ENCODE assay signal across 29 cellular contexts in the genomic region with DNA sequence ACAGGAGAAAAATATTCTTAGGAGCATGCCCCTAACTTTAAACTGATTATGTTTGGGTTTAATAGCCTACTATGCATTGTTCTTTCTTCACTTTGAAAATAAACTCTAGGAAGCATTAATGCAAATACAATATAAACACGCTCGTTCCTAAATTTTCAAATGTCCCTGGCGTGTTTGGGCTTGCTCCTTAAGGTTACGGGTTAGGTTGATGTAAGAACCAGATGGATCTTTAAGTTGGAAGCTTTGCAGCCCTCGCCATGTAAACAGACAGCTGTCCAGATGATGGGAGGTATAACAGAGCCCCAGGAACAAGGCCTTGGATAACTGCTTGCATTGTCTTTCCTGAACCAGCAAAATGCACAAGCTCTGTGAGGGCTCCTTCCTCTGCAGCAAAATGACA.
"Had no signal": no experiment of that assay in that cellular context is flagged by ENCODE, and none has a peak within 500 bp of the region (broad histone marks: within the 10 kb centered on the region; RNA-seq: fewer than 3 reads in every experiment).

No MANE protein-coding gene starts in this region.

- H3K36me3 ChIP-seq: esophagus squamous epithelium, ovary, thoracic aorta, uterus had no signal

- H3K4me3 Mint-ChIP-seq: activated B cell treated with CpG ODN at 0.5 μM for 24 hours; activated CD4-positive, alpha-beta T cell treated with anti-CD3 and anti-CD28 coated beads for 36 hours; activated CD8-positive, alpha-beta memory T cell treated with anti-CD3 and anti-CD28 coated beads, Interleukin-2, amount 10 ng/mL, durations not matched to agents 7 days and 5 days; activated CD8-positive, alpha-beta T cell treated with anti-CD3 and anti-CD28 coated beads, Interleukin-2, amount 10 ng/mL, durations not matched to agents 7 days and 5 days; activated naive CD4-positive, alpha-beta T cell treated with anti-CD3 and anti-CD28 coated beads, Interleukin-2, amount 50 U/mL, for 24 hours; activated naive CD8-positive, alpha-beta T cell treated with anti-CD3 and anti-CD28 coated beads, Interleukin-2, amount 50 U/mL, for 24 hours; central memory CD8-positive, alpha-beta T cell; natural killer cell; stimulated activated effector memory CD8-positive, alpha-beta T cell treated with anti-CD3 and anti-CD28 coated beads, Interleukin-12 subunit alpha, Interleukin-12 subunit beta, amount 100 ng/mL, for 72 hours; stimulated activated naive CD8-positive, alpha-beta T cell treated with anti-CD3 and anti-CD28 coated beads, Interleukin-15, Interleukin-2, amounts not matched to agents 100 ng/mL and 50 ng/mL, for 24 hours; T-helper 17 cell had no signal

- H3K4me3 ChIP-seq: esophagus squamous epithelium, ovary, skin epidermis, thoracic aorta, uterus had no signal

- H3K9me3 ChIP-seq: esophagus squamous epithelium, ovary, thoracic aorta, uterus had no signal

- H3K27me3 Mint-ChIP-seq: activated CD8-positive, alpha-beta memory T cell treated with anti-CD3 and anti-CD28 coated beads, Interleukin-2, amount 10 ng/mL, durations not matched to agents 7 days and 5 days; activated naive CD4-positive, alpha-beta T cell treated with anti-CD3 and anti-CD28 coated beads, Interleukin-2, amount 50 U/mL, for 24 hours had no signal

- H3K9me3 Mint-ChIP-seq: activated B cell treated with CpG ODN at 0.5 μM for 24 hours; activated naive CD4-positive, alpha-beta T cell treated with anti-CD3 and anti-CD28 coated beads, Interleukin-2, amount 50 U/mL, for 24 hours; activated naive CD8-positive, alpha-beta T cell treated with anti-CD3 and anti-CD28 coated beads, Interleukin-2, amount 50 U/mL, for 24 hours; activated T-helper 2 cell treated with anti-CD3 and anti-CD28 coated beads, Interferon-gamma antibody, Interleukin-2, Interleukin-4, amounts not matched to agents 10 μg/mL and 5 μg/mL and 100 μg/mL, durations not matched to agents 14 hours and 24 hours and 36 hours; central memory CD8-positive, alpha-beta T cell; natural killer cell; stimulated activated effector memory CD8-positive, alpha-beta T cell treated with anti-CD3 and anti-CD28 coated beads, Interleukin-12 subunit alpha, Interleukin-12 subunit beta, amount 100 ng/mL, for 72 hours; stimulated activated naive CD8-positive, alpha-beta T cell treated with anti-CD3 and anti-CD28 coated beads, Interleukin-15, Interleukin-2, amounts not matched to agents 100 ng/mL and 50 ng/mL, for 24 hours had no signal

- H3K36me3 Mint-ChIP-seq: activated CD8-positive, alpha-beta memory T cell treated with anti-CD3 and anti-CD28 coated beads, Interleukin-2, amount 10 ng/mL, durations not matched to agents 7 days and 5 days; activated naive CD4-positive, alpha-beta T cell treated with anti-CD3 and anti-CD28 coated beads, Interleukin-2, amount 50 U/mL, for 24 hours; natural killer cell; stimulated activated effector memory CD8-positive, alpha-beta T cell treated with anti-CD3 and anti-CD28 coated beads, Interleukin-12 subunit alpha, Interleukin-12 subunit beta, amount 100 ng/mL, for 72 hours had no signal

- H3K27ac Mint-ChIP-seq: activated B cell treated with CpG ODN at 0.5 μM for 24 hours; activated CD4-positive, alpha-beta T cell treated with anti-CD3 and anti-CD28 coated beads for 36 hours; activated CD8-positive, alpha-beta memory T cell treated with anti-CD3 and anti-CD28 coated beads, Interleukin-2, amount 10 ng/mL, durations not matched to agents 7 days and 5 days; activated CD8-positive, alpha-beta T cell treated with anti-CD3 and anti-CD28 coated beads, Interleukin-2, amount 10 ng/mL, durations not matched to agents 7 days and 5 days; activated naive CD4-positive, alpha-beta T cell treated with anti-CD3 and anti-CD28 coated beads, Interleukin-2, amount 50 U/mL, for 24 hours; activated naive CD8-positive, alpha-beta T cell treated with anti-CD3 and anti-CD28 coated beads, Interleukin-2, amount 50 U/mL, for 24 hours; activated T-helper 2 cell treated with anti-CD3 and anti-CD28 coated beads, Interferon-gamma antibody, Interleukin-2, Interleukin-4, amounts not matched to agents 10 μg/mL and 5 μg/mL and 100 μg/mL, durations not matched to agents 14 hours and 24 hours and 36 hours; natural killer cell; progenitor cell of endocrine pancreas; stimulated activated effector memory CD8-positive, alpha-beta T cell treated with anti-CD3 and anti-CD28 coated beads, Interleukin-12 subunit alpha, Interleukin-12 subunit beta, amount 100 ng/mL, for 72 hours; stimulated activated naive CD8-positive, alpha-beta T cell treated with anti-CD3 and anti-CD28 coated beads, Interleukin-15, Interleukin-2, amounts not matched to agents 100 ng/mL and 50 ng/mL, for 24 hours; T-helper 17 cell had no signal

- H3K27ac ChIP-seq: epithelial cell of prostate, esophagus squamous epithelium, ovary, skin epidermis, thoracic aorta, uterus had no signal

- H3K4me1 Mint-ChIP-seq: activated B cell treated with CpG ODN at 0.5 μM for 24 hours; activated CD4-positive, alpha-beta T cell treated with anti-CD3 and anti-CD28 coated beads for 36 hours; activated CD8-positive, alpha-beta memory T cell treated with anti-CD3 and anti-CD28 coated beads, Interleukin-2, amount 10 ng/mL, durations not matched to agents 7 days and 5 days; activated naive CD4-positive, alpha-beta T cell treated with anti-CD3 and anti-CD28 coated beads, Interleukin-2, amount 50 U/mL, for 24 hours; central memory CD8-positive, alpha-beta T cell; natural killer cell; stimulated activated effector memory CD8-positive, alpha-beta T cell treated with anti-CD3 and anti-CD28 coated beads, Interleukin-12 subunit alpha, Interleukin-12 subunit beta, amount 100 ng/mL, for 72 hours; T-helper 17 cell had no signal

- DNase-seq: activated B cell treated with CpG ODN at 0.5 μM for 24 hours; activated CD4-positive, alpha-beta T cell treated with anti-CD3 and anti-CD28 coated beads for 36 hours; activated CD8-positive, alpha-beta memory T cell treated with anti-CD3 and anti-CD28 coated beads, Interleukin-2, amount 10 ng/mL, durations not matched to agents 7 days and 5 days; activated CD8-positive, alpha-beta T cell treated with anti-CD3 and anti-CD28 coated beads, Interleukin-2, amount 10 ng/mL, durations not matched to agents 7 days and 5 days; activated naive CD8-positive, alpha-beta T cell treated with anti-CD3 and anti-CD28 coated beads, Interleukin-2, amount 50 U/mL, for 24 hours; activated T-cell treated with anti-CD3 and anti-CD28 coated beads, Interleukin-2, amount 50 U/mL, for 48 hours; amygdala; effector CD8-positive, alpha-beta T cell; esophagus squamous epithelium; foreskin melanocyte; islet precursor cell; left ventricle myocardium superior; natural killer cell; ovary; stimulated activated CD4-positive, alpha-beta T cell treated with anti-CD3 and anti-CD28 coated beads, Interleukin-4, amount 100 ng/mL, for 24 hours; T-helper 17 cell; T1000; trophoblast cell; uterus had no signal

- H3K27me3 ChIP-seq: ovary, uterus had no signal

- ATAC-seq: activated CD4-positive, alpha-beta T cell treated with anti-CD3 and anti-CD28 coated beads for 36 hours; activated CD8-positive, alpha-beta memory T cell treated with anti-CD3 and anti-CD28 coated beads, Interleukin-2, amount 10 ng/mL, durations not matched to agents 7 days and 5 days; activated CD8-positive, alpha-beta T cell treated with anti-CD3 and anti-CD28 coated beads, Interleukin-2, amount 10 ng/mL, durations not matched to agents 7 days and 5 days; activated naive CD8-positive, alpha-beta T cell treated with anti-CD3 and anti-CD28 coated beads, Interleukin-2, amount 50 U/mL, for 24 hours; left ventricle myocardium superior; natural killer cell; sciatic nerve; stimulated activated effector memory CD8-positive, alpha-beta T cell treated with anti-CD3 and anti-CD28 coated beads, Interleukin-12 subunit alpha, Interleukin-12 subunit beta, amount 100 ng/mL, for 72 hours; T-helper 17 cell had no signal

- H3K4me1 ChIP-seq: esophagus squamous epithelium had no signal
